Comparison of ENCODE assay signal across 8 cellular contexts in the genomic region with DNA sequence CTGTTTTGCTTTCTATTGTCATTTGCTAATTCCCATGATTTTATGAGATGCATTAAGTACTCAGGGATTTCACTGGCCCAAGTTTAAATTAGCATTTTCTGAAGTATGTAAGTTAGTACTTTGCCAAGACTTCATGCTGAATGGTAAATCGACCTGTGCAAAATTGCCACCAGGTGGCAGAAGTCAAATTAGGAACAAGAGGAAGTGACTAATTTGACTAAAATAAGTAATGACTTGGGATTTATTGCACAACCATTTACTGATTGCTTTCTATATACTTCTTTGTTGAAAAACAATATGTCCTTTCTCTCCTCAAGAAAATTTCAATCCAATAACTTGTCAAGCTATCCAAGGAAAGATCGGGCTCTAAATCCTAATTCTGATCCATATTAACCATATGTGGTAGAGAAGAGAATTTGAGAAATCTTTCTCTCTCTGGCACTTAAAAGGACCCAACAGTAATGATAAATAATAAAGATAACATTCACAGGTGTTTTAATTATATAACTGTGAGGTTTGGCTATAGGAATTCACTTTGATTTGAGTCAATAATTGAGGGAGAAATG.
A peak's percentile ranks its signal among the peaks of the same experiment; 100 is the strongest.
DNase-seq lines count a peak whose midpoint lies in the region; ATAC-seq and TF ChIP-seq lines count a peak whose summit lies in the region.

No MANE protein-coding gene starts in this region.

- intact Hi-C loops in activated CD8-positive, alpha-beta T cell treated with anti-CD3 and anti-CD28 coated beads for 36 hours (cut with micrococcal nuclease), result no loop called here

- peaks cover 2% of the 10 kb centered on the region for H3K27me3 Mint-ChIP-seq in activated CD8-positive, alpha-beta T cell treated with anti-CD3 and anti-CD28 coated beads for 36 hours

- peak; percentile 52 for TF ChIP-seq CTCF in GM10266 (IDR thresholded peaks at IDR 0.05; ENCODE audit: control insufficient read depth, insufficient read depth, low read depth, missing control alignments)
- peak; percentile 45 for TF ChIP-seq CTCF in activated CD8-positive, alpha-beta T cell treated with anti-CD3 and anti-CD28 coated beads for 36 hours (IDR thresholded peaks at IDR 0.05)

- H3K27ac Mint-ChIP-seq in activated CD8-positive, alpha-beta T cell treated with anti-CD3 and anti-CD28 coated beads for 36 hours, result no peak overlapping the region

- peaks cover 2% of the 10 kb centered on the region for H3K9me3 Mint-ChIP-seq in activated CD8-positive, alpha-beta T cell treated with anti-CD3 and anti-CD28 coated beads for 36 hours

- peak; percentile 76 for ATAC-seq in GM21423 (IDR thresholded peaks at IDR 0.05; ENCODE audit: unreplicated experiment)
- no peak for ATAC-seq in activated CD8-positive, alpha-beta T cell treated with anti-CD3 and anti-CD28 coated beads for 36 hours

- no peaks in the 10 kb centered on the region for H3K4me1 Mint-ChIP-seq in activated CD8-positive, alpha-beta T cell treated with anti-CD3 and anti-CD28 coated beads for 36 hours (ENCODE audit: low read depth)

- POLR2A ChIA-PET in activated CD8-positive, alpha-beta T cell treated with anti-CD3 and anti-CD28 coated beads for 36 hours (lab: Charles Lee), result no interaction called here

- DNase-seq in GM10266 (ENCODE audit: extremely low spot score) (peak; percentile 6), NCI-H1105 treated with DMSO at 0.1 percent for 48 hours (lab: John Stamatoyannopoulos, UW) (peak; percentile 67), kidney glomerular epithelial cell (lab: John Stamatoyannopoulos, UW) (peak; percentile 19), DMS79 treated with DMSO at 0.1 percent for 48 hours (lab: John Stamatoyannopoulos, UW) (no peak), NCI-H2171 treated with DMSO at 0.1 percent for 48 hours (lab: John Stamatoyannopoulos, UW) (no peak), T-helper 9 cell (no peak)
- DNase-seq in activated CD8-positive, alpha-beta T cell treated with anti-CD3 and anti-CD28 coated beads for 36 hours, result peak; percentile 63

- no peaks in the 10 kb centered on the region for H3K36me3 Mint-ChIP-seq in activated CD8-positive, alpha-beta T cell treated with anti-CD3 and anti-CD28 coated beads for 36 hours (ENCODE audit: low read depth)

- H3K4me3 Mint-ChIP-seq in activated CD8-positive, alpha-beta T cell treated with anti-CD3 and anti-CD28 coated beads for 36 hours, result no peak overlapping the region

- CTCF ChIA-PET in activated CD8-positive, alpha-beta T cell treated with anti-CD3 and anti-CD28 coated beads for 36 hours (lab: Charles Lee), result interaction anchor here (1.3 to 2.1 kb wide), 2 partner anchors 11 to 16 kb away, joined by 3 to 8 read pairs; no protein-coding TSS in a partner anchor

Comparison
In these comparisons a context has a peak if more than half of its experiments do, and no peak if none do; other contexts are left out.
1. DNase-seq: peak in GM10266 (single experiment), NCI-H1105 treated with DMSO at 0.1 percent for 48 hours (single experiment), activated CD8-positive, alpha-beta T cell treated with anti-CD3 and anti-CD28 coated beads for 36 hours (single experiment) and kidney glomerular epithelial cell (single experiment); none in DMS79 treated with DMSO at 0.1 percent for 48 hours (single experiment), NCI-H2171 treated with DMSO at 0.1 percent for 48 hours (single experiment) and T-helper 9 cell (single experiment).